Comparison of ENCODE assay signal across 1 cellular context in the genomic region with DNA sequence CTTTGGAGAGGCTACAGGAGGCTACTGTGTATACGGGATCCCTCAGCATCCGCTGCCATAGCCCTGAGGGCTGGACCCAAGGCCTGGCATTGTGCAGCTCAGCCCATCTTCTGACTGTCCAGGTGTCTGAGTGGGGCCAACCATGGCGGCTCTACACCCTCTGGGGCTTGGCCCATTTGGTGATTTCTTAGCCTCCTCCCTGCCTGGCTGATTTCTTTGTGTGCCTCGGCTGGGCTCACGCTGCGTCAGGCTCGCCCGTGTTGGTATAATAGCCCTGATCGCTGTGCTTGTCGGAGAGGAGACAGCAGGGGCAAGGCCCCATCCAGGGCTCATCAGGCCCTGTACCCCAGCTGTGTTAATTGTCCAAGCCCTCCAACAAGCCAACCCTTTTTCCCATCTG.
TF ChIP-seq lines count a peak whose summit lies in the region.

No MANE protein-coding gene starts in this region.

TF ChIP-seq in K562, 482 proteins besides CTCF, POLR2A, EP300 and RAD21 (continued from another document):
- TF ChIP-seq, protein P1, sequence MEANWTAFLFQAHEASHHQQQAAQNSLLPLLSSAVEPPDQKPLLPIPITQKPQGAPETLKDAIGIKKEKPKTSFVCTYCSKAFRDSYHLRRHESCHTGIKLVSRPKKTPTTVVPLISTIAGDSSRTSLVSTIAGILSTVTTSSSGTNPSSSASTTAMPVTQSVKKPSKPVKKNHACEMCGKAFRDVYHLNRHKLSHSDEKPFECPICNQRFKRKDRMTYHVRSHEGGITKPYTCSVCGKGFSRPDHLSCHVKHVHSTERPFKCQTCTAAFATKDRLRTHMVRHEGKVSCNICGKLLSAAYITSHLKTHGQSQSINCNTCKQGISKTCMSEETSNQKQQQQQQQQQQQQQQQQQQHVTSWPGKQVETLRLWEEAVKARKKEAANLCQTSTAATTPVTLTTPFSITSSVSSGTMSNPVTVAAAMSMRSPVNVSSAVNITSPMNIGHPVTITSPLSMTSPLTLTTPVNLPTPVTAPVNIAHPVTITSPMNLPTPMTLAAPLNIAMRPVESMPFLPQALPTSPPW (CRISPR knock-in tag; IDR thresholded peaks at IDR 0.05): no peak
- no peak for TF ChIP-seq NR2C2 (CRISPR knock-in tag; IDR thresholded peaks at IDR 0.05)
- 0 out of 2 replicates have a peak, but pooled peaks have one; percentile 2 for TF ChIP-seq NR2C2 (tag; IDR thresholded peaks at IDR 0.05)
- no peak for TF ChIP-seq CSDE1 (IDR thresholded peaks at IDR 0.05)
- TF ChIP-seq RBM17 (IDR thresholded peaks at IDR 0.05; ENCODE audit: borderline replicate concordance, low read depth, low read length): no peak
- TF ChIP-seq CBFB (CRISPR knock-in tag; IDR thresholded peaks at IDR 0.05): no peak
- peak; percentile 58; the same call in 1 of the 2 replicates for TF ChIP-seq ZNF395 (CRISPR knock-in tag; IDR thresholded peaks at IDR 0.05)
- no peak for TF ChIP-seq PHB (CRISPR knock-in tag; IDR thresholded peaks at IDR 0.05)
- TF ChIP-seq, protein P2, sequence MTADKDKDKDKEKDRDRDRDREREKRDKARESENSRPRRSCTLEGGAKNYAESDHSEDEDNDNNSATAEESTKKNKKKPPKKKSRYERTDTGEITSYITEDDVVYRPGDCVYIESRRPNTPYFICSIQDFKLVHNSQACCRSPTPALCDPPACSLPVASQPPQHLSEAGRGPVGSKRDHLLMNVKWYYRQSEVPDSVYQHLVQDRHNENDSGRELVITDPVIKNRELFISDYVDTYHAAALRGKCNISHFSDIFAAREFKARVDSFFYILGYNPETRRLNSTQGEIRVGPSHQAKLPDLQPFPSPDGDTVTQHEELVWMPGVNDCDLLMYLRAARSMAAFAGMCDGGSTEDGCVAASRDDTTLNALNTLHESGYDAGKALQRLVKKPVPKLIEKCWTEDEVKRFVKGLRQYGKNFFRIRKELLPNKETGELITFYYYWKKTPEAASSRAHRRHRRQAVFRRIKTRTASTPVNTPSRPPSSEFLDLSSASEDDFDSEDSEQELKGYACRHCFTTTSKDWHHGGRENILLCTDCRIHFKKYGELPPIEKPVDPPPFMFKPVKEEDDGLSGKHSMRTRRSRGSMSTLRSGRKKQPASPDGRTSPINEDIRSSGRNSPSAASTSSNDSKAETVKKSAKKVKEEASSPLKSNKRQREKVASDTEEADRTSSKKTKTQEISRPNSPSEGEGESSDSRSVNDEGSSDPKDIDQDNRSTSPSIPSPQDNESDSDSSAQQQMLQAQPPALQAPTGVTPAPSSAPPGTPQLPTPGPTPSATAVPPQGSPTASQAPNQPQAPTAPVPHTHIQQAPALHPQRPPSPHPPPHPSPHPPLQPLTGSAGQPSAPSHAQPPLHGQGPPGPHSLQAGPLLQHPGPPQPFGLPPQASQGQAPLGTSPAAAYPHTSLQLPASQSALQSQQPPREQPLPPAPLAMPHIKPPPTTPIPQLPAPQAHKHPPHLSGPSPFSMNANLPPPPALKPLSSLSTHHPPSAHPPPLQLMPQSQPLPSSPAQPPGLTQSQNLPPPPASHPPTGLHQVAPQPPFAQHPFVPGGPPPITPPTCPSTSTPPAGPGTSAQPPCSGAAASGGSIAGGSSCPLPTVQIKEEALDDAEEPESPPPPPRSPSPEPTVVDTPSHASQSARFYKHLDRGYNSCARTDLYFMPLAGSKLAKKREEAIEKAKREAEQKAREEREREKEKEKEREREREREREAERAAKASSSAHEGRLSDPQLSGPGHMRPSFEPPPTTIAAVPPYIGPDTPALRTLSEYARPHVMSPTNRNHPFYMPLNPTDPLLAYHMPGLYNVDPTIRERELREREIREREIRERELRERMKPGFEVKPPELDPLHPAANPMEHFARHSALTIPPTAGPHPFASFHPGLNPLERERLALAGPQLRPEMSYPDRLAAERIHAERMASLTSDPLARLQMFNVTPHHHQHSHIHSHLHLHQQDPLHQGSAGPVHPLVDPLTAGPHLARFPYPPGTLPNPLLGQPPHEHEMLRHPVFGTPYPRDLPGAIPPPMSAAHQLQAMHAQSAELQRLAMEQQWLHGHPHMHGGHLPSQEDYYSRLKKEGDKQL (CRISPR knock-in tag; IDR thresholded peaks at IDR 0.05; ENCODE audit: borderline replicate concordance): no peak
- no peak for TF ChIP-seq YY1 (IDR thresholded peaks at IDR 0.05; ENCODE audit: borderline replicate concordance in 1 of 3, control insufficient read depth in 1 of 3, extremely low read depth in 1 of 3, insufficient read depth in 3 of 3, insufficient read length in 1 of 3, insufficient replicate concordance in 2 of 3, low read depth in 1 of 3, low read length in 2 of 3)
- TF ChIP-seq, protein P3, sequence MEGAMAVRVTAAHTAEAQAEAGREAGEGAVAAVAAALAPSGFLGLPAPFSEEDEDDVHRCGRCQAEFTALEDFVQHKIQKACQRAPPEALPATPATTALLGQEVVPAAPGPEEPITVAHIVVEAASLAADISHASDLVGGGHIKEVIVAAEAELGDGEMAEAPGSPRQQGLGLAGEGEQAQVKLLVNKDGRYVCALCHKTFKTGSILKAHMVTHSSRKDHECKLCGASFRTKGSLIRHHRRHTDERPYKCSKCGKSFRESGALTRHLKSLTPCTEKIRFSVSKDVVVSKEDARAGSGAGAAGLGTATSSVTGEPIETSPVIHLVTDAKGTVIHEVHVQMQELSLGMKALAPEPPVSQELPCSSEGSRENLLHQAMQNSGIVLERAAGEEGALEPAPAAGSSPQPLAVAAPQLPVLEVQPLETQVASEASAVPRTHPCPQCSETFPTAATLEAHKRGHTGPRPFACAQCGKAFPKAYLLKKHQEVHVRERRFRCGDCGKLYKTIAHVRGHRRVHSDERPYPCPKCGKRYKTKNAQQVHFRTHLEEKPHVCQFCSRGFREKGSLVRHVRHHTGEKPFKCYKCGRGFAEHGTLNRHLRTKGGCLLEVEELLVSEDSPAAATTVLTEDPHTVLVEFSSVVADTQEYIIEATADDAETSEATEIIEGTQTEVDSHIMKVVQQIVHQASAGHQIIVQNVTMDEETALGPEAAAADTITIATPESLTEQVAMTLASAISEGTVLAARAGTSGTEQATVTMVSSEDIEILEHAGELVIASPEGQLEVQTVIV (CRISPR knock-in tag; IDR thresholded peaks at IDR 0.05; ENCODE audit: borderline replicate concordance): no peak
- no peak for TF ChIP-seq SMAD1 (IDR thresholded peaks at IDR 0.05; ENCODE audit: low read depth, low read length, partially characterized antibody)
- no peak for TF ChIP-seq KLF1 (tag; IDR thresholded peaks at IDR 0.05)
- no peak for TF ChIP-seq GMEB1 (CRISPR knock-in tag; IDR thresholded peaks at IDR 0.05)
- no peak for TF ChIP-seq HDAC6 (IDR thresholded peaks at IDR 0.05; ENCODE audit: low read depth, low read length)
- TF ChIP-seq, protein P4, sequence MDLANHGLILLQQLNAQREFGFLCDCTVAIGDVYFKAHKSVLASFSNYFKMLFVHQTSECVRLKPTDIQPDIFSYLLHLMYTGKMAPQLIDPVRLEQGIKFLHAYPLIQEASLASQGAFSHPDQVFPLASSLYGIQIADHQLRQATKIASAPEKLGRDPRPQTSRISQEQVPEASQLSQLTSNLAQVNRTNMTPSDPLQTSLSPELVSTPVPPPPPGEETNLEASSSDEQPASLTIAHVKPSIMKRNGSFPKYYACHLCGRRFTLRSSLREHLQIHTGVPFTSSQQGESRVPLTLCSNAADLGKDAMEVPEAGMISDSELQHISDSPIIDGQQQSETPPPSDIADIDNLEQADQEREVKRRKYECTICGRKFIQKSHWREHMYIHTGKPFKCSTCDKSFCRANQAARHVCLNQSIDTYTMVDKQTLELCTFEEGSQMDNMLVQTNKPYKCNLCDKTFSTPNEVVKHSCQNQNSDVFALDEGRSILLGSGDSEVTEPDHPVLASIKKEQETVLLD (IDR thresholded peaks at IDR 0.05): no peak
- no peak for TF ChIP-seq SETDB1 (IDR thresholded peaks at IDR 0.05; ENCODE audit: low read length)
- no peak for TF ChIP-seq MAX (CRISPR knock-in tag; IDR thresholded peaks at IDR 0.05)
- TF ChIP-seq, protein P5, sequence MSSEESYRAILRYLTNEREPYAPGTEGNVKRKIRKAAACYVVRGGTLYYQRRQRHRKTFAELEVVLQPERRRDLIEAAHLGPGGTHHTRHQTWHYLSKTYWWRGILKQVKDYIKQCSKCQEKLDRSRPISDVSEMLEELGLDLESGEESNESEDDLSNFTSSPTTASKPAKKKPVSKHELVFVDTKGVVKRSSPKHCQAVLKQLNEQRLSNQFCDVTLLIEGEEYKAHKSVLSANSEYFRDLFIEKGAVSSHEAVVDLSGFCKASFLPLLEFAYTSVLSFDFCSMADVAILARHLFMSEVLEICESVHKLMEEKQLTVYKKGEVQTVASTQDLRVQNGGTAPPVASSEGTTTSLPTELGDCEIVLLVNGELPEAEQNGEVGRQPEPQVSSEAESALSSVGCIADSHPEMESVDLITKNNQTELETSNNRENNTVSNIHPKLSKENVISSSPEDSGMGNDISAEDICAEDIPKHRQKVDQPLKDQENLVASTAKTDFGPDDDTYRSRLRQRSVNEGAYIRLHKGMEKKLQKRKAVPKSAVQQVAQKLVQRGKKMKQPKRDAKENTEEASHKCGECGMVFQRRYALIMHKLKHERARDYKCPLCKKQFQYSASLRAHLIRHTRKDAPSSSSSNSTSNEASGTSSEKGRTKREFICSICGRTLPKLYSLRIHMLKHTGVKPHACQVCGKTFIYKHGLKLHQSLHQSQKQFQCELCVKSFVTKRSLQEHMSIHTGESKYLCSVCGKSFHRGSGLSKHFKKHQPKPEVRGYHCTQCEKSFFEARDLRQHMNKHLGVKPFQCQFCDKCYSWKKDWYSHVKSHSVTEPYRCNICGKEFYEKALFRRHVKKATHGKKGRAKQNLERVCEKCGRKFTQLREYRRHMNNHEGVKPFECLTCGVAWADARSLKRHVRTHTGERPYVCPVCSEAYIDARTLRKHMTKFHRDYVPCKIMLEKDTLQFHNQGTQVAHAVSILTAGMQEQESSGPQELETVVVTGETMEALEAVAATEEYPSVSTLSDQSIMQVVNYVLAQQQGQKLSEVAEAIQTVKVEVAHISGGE (CRISPR knock-in tag; IDR thresholded peaks at IDR 0.05): no peak
- TF ChIP-seq ZNF239 (CRISPR knock-in tag; IDR thresholded peaks at IDR 0.05): no peak
- no peak for TF ChIP-seq SIN3B (IDR thresholded peaks at IDR 0.05; ENCODE audit: low read depth)
- TF ChIP-seq, protein P6, sequence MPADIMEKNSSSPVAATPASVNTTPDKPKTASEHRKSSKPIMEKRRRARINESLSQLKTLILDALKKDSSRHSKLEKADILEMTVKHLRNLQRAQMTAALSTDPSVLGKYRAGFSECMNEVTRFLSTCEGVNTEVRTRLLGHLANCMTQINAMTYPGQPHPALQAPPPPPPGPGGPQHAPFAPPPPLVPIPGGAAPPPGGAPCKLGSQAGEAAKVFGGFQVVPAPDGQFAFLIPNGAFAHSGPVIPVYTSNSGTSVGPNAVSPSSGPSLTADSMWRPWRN (IDR thresholded peaks at IDR 0.05; ENCODE audit: low read depth): 0 out of 2 replicates have a peak, but pooled peaks have one; percentile 1
- TF ChIP-seq, protein P7, sequence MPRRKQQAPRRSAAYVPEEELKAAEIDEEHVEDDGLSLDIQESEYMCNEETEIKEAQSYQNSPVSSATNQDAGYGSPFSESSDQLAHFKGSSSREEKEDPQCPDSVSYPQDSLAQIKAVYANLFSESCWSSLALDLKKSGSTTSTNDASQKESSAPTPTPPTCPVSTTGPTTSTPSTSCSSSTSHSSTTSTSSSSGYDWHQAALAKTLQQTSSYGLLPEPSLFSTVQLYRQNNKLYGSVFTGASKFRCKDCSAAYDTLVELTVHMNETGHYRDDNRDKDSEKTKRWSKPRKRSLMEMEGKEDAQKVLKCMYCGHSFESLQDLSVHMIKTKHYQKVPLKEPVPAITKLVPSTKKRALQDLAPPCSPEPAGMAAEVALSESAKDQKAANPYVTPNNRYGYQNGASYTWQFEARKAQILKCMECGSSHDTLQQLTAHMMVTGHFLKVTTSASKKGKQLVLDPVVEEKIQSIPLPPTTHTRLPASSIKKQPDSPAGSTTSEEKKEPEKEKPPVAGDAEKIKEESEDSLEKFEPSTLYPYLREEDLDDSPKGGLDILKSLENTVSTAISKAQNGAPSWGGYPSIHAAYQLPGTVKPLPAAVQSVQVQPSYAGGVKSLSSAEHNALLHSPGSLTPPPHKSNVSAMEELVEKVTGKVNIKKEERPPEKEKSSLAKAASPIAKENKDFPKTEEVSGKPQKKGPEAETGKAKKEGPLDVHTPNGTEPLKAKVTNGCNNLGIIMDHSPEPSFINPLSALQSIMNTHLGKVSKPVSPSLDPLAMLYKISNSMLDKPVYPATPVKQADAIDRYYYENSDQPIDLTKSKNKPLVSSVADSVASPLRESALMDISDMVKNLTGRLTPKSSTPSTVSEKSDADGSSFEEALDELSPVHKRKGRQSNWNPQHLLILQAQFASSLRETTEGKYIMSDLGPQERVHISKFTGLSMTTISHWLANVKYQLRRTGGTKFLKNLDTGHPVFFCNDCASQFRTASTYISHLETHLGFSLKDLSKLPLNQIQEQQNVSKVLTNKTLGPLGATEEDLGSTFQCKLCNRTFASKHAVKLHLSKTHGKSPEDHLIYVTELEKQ (CRISPR knock-in tag; IDR thresholded peaks at IDR 0.05): no peak
- TF ChIP-seq ZNF212 (CRISPR knock-in tag; IDR thresholded peaks at IDR 0.05): no peak
- TF ChIP-seq ZBED1 (IDR thresholded peaks at IDR 0.05): no peak
- TF ChIP-seq KAT2B (IDR thresholded peaks at IDR 0.05; ENCODE audit: low read depth, low read length): no peak
- no peak for TF ChIP-seq CREB3 (tag; conservative IDR thresholded peaks at IDR 0.05; ENCODE audit: low read depth)
